ENCODE assay signal across 8 cellular contexts in the genomic region with DNA sequence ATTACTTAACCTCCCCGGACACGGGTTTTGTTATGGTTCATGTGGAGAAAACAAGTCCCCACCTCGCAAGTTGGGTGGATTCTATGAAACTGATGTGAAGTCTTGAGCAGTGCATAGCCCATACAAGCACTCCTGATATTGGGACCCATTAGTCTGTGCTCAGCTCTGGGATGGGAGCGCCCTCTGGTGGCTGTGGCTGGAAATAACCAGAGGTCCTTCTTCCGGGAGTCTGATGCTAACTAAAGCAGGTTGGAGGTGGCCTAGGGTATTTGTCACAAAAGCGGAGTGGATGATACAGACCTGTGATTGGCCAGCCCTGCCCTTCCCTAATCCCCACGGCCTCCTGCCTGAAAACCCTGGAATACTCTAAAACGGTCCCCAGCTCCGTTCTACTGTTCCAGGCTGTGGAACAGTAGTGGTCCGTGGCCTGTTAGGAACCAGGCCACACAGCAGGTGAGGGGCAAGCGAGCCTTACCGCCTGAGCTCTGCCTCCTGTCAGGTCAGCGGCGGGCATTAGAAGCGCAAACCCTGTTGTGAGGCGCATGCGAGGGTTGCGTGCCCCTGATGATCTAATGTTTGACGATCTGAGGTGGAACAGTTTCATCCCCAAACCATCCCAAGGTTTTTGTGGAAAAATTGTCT. TPM values are rescaled to one million over a fixed set of nuclear protein-coding genes. Genes with fewer than 3 reads are reported as not detected.
DNase-seq lines count a peak whose midpoint lies in the region; ATAC-seq and TF ChIP-seq lines count a peak whose summit lies in the region.

No MANE protein-coding gene starts in this region.

- CTCF ChIA-PET in GM10248 (lab: Yijun Ruan, JAX): interaction anchor here (0.9 to 35.8 kb wide), 22 partner anchors 10 to 311 kb away, joined by 3 to 1524 read pairs (median 7); a partner anchor contains a TSS
- CTCF ChIA-PET in HCT116 (lab: Charles Lee): interaction anchor here (0.7 to 5.4 kb wide), 9 partner anchors 12 to 64 kb away, joined by 3 to 70 read pairs (median 4); no protein-coding TSS in a partner anchor

- H3K27ac ChIP-seq in HCT116 (ENCODE audit: low read depth, low read length): no peak overlapping the region
- H3K27ac ChIP-seq in SU-DHL-6 (ENCODE audit: low read depth, low read length): 0 out of 2 replicates have a peak overlapping the region, but pooled peaks have one; percentile 13
- H3K27ac ChIP-seq in heart left ventricle: peak overlapping the region in 2 of 12 donors; percentile 12 to 43
- H3K27ac ChIP-seq in psoas muscle: no peak overlapping the region

- peaks cover 5 to 9% of the 10 kb centered on the region in 2 experiments; a peak in 3 of 4 replicates for H3K36me3 ChIP-seq in HCT116 (ENCODE audit: control insufficient read depth in 1 of 2, insufficient read depth in 2 of 2, low read length in 2 of 2)
- H3K36me3 ChIP-seq in SU-DHL-6 (ENCODE audit: low read length): no peaks in the 10 kb centered on the region
- peaks cover 0 to 40% (median 26%) of the 10 kb centered on the region in 9 donors for H3K36me3 ChIP-seq in heart left ventricle
- H3K36me3 ChIP-seq in psoas muscle (ENCODE audit: insufficient read depth in 1 of 2, low read depth in 1 of 2): peaks cover 0 to 41% of the 10 kb centered on the region in 2 donors

- H3K4me1 ChIP-seq in HCT116 (ENCODE audit: control insufficient read depth in 1 of 2, insufficient read depth in 2 of 2, low read length in 2 of 2) (peaks cover 17 to 39% of the 10 kb centered on the region in 2 experiments), heart left ventricle (peaks cover under 1 to 61% (median 50%) of the 10 kb centered on the region in 12 donors), psoas muscle (peaks cover 46% of the 10 kb centered on the region)

- intact Hi-C loops in HCT116 (cut with micrococcal nuclease): loop anchor here (1.0 to 10.0 kb wide), 4 partner anchors 35 to 745 kb away; no protein-coding TSS in a partner anchor
- intact Hi-C loops in heart left ventricle (cut with DNase I): loop anchor here in 7 of 10 donors (1.0 to 10.0 kb wide), 7 partner anchors 38 to 65 kb away; a partner anchor contains a TSS
- intact Hi-C loops in psoas muscle (cut with DNase I): loop anchor here in 1 of 2 donors (1.0 to 5.0 kb wide), 2 partner anchors 64 to 127 kb away; no protein-coding TSS in a partner anchor

- ATAC-seq in HCT116 (peak; percentile 89), heart left ventricle (peak; percentile 53 to 80 (median 66)), psoas muscle (peak; percentile 74 to 85 (median 80)), HG02970 (IDR thresholded peaks at IDR 0.05; ENCODE audit: low FRiP score, unreplicated experiment) (no peak)
- peak; percentile 81 for ATAC-seq in activated naive CD8-positive, alpha-beta T cell treated with anti-CD3 and anti-CD28 coated beads, Interleukin-2, amount 10 ng/mL, durations not matched to agents 7 days and 5 days (ENCODE audit: low read depth)

- peaks cover 30% of the 10 kb centered on the region for H3K4me1 Mint-ChIP-seq in activated naive CD8-positive, alpha-beta T cell treated with anti-CD3 and anti-CD28 coated beads, Interleukin-2, amount 10 ng/mL, durations not matched to agents 7 days and 5 days

- 0 out of 2 replicates have a peak, but pooled peaks cover 11% of the 10 kb centered on the region for H3F3A ChIP-seq in SU-DHL-6 (ENCODE audit: insufficient read depth)

- peaks cover under 1% of the 10 kb centered on the region for H3K36me3 Mint-ChIP-seq in activated naive CD8-positive, alpha-beta T cell treated with anti-CD3 and anti-CD28 coated beads, Interleukin-2, amount 10 ng/mL, durations not matched to agents 7 days and 5 days

- TF ChIP-seq POLR2A in HCT116 (IDR thresholded peaks at IDR 0.05; ENCODE audit: borderline replicate concordance, extremely low read depth, insufficient read depth, insufficient read length): no peak
- no peak for TF ChIP-seq POLR2A in heart left ventricle (IDR thresholded peaks at IDR 0.05)

- H3K4me2 ChIP-seq in HCT116 (ENCODE audit: low read length) (no peak overlapping the region), SU-DHL-6 (ENCODE audit: low read depth, low read length, poor library complexity, severe bottlenecking) (peak overlapping the region; percentile 28)

- DNase-seq in GM10248 (ENCODE audit: extremely low spot score) (peak; percentile 90), HCT116 (ENCODE audit: low read depth, low spot score) (peak; percentile 61), NAMALWA (ENCODE audit: low spot score) (peak; percentile 95), heart left ventricle (peak; percentile 84 to 94 (median 86)), psoas muscle (peak; percentile 88 to 94)
- peak; percentile 96 for DNase-seq in activated naive CD8-positive, alpha-beta T cell treated with anti-CD3 and anti-CD28 coated beads, Interleukin-2, amount 10 ng/mL, durations not matched to agents 7 days and 5 days

- TF ChIP-seq CTCF in GM10248 (IDR thresholded peaks at IDR 0.05; ENCODE audit: control extremely low read depth, extremely low read depth, low read depth, missing control alignments): peak; percentile 96
- peak; percentile 91 to 97 (median 94) for TF ChIP-seq CTCF in HCT116 (IDR thresholded peaks at IDR 0.05 in 2 of 3, conservative IDR thresholded peaks at IDR 0.05 in 1 of 3; ENCODE audit: borderline replicate concordance in 1 of 3, insufficient read depth in 1 of 3, low read depth in 2 of 3, low read length in 2 of 3)
- TF ChIP-seq CTCF in SU-DHL-6 (IDR thresholded peaks at IDR 0.05; ENCODE audit: insufficient read depth, low read length, poor library complexity, severe bottlenecking): peak; percentile 92
- peak; percentile 89 to 98 (median 92) for TF ChIP-seq CTCF in heart left ventricle (IDR thresholded peaks at IDR 0.05)
- TF ChIP-seq CTCF in psoas muscle (IDR thresholded peaks at IDR 0.05): peak; percentile 97

- no peaks in the 10 kb centered on the region for H3K9me3 ChIP-seq in HCT116 (ENCODE audit: control insufficient read depth in 1 of 2, insufficient read depth in 1 of 2, low read depth in 1 of 2, low read length in 2 of 2)
- no peaks in the 10 kb centered on the region for H3K9me3 ChIP-seq in SU-DHL-6 (ENCODE audit: insufficient read depth, low read length)
- H3K9me3 ChIP-seq in heart left ventricle: no peaks in the 10 kb centered on the region
- H3K9me3 ChIP-seq in psoas muscle: no peaks in the 10 kb centered on the region

- H3K27me3 ChIP-seq in HCT116 (ENCODE audit: insufficient read depth, low read length) (no peaks in the 10 kb centered on the region), SU-DHL-6 (ENCODE audit: low read length) (no peaks in the 10 kb centered on the region), heart left ventricle (no peaks in the 10 kb centered on the region), psoas muscle (ENCODE audit: insufficient read depth in 3 of 3, low read length in 2 of 3) (no peaks in the 10 kb centered on the region)

- H3K9me3 Mint-ChIP-seq in activated naive CD8-positive, alpha-beta T cell treated with anti-CD3 and anti-CD28 coated beads, Interleukin-2, amount 10 ng/mL, durations not matched to agents 7 days and 5 days: no peaks in the 10 kb centered on the region

- RAD21 ChIA-PET in HCT116 (lab: Charles Lee; ENCODE audit: low non-redundant PET in 1 of 2, low total read pairs in 2 of 2, uncharacterized antibody in 2 of 2, unreplicated experiment in 2 of 2): interaction anchor here (1.0 to 1.3 kb wide), 3 partner anchors 33 to 59 kb away, joined by 3 to 4 read pairs (median 3); no protein-coding TSS in a partner anchor

- 35 to 39% (median 38%) methylated on average over 9 to 19 of the region's 19 CpGs for WGBS in heart left ventricle, 4 donors
- WGBS in psoas muscle, 3 donors: 34 to 38% (median 35%) methylated on average over 19 of the region's 19 CpGs

- no peaks in the 10 kb centered on the region for H3K27me3 Mint-ChIP-seq in activated naive CD8-positive, alpha-beta T cell treated with anti-CD3 and anti-CD28 coated beads, Interleukin-2, amount 10 ng/mL, durations not matched to agents 7 days and 5 days

- POLR2A ChIA-PET in GM10248 (lab: Yijun Ruan, JAX): no interaction called here
- POLR2A ChIA-PET in HCT116 (lab: Charles Lee): no interaction called here
- POLR2A ChIA-PET in activated naive CD8-positive, alpha-beta T cell treated with anti-CD3 and anti-CD28 coated beads, Interleukin-2, amount 10 ng/mL, durations not matched to agents 7 days and 5 days (lab: Charles Lee): interaction anchor here (1.0 to 2.6 kb wide), 8 partner anchors 13 to 64 kb away, joined by 3 to 13 read pairs (median 6); no protein-coding TSS in a partner anchor

- no TSS peak for BruUV-seq in HCT116 (replicated peaks; lab: Mats Ljungman, UMichigan)

- peak; percentile 94 for TF ChIP-seq RAD21 in HCT116 (IDR thresholded peaks at IDR 0.05; ENCODE audit: low read depth)

- H3K9ac ChIP-seq in HCT116 (ENCODE audit: low read length) (no peak overlapping the region), SU-DHL-6 (ENCODE audit: low read length) (no peak overlapping the region; the same call in 1 of the 2 replicates)

- H3K9me2 ChIP-seq in HCT116 (ENCODE audit: insufficient read depth) (no peaks in the 10 kb centered on the region), SU-DHL-6 (replicated peaks; ENCODE audit: insufficient read depth, low read length) (no peaks in the 10 kb centered on the region)

- H3K4me3 Mint-ChIP-seq in activated naive CD8-positive, alpha-beta T cell treated with anti-CD3 and anti-CD28 coated beads, Interleukin-2, amount 10 ng/mL, durations not matched to agents 7 days and 5 days: no peak overlapping the region

- no peak overlapping the region for H3K4me3 ChIP-seq in HCT116 (replicated peaks in 1 of 2; ENCODE audit: low read depth in 1 of 2, low read length in 2 of 2)
- H3K4me3 ChIP-seq in SU-DHL-6 (ENCODE audit: insufficient read depth, low read length, poor library complexity, severe bottlenecking): no peak overlapping the region
- H3K4me3 ChIP-seq in heart left ventricle: no peak overlapping the region
- H3K4me3 ChIP-seq in psoas muscle: no peak overlapping the region

- H4K20me1 ChIP-seq in HCT116 (ENCODE audit: insufficient read depth) (no peaks in the 10 kb centered on the region), SU-DHL-6 (ENCODE audit: low read depth, low read length) (no peaks in the 10 kb centered on the region)

- H3K79me2 ChIP-seq in HCT116 (ENCODE audit: insufficient read depth, low read length): peaks cover 16% of the 10 kb centered on the region
- no peaks in the 10 kb centered on the region for H3K79me2 ChIP-seq in SU-DHL-6 (ENCODE audit: insufficient read depth, low read length)

- H3K27ac Mint-ChIP-seq in activated naive CD8-positive, alpha-beta T cell treated with anti-CD3 and anti-CD28 coated beads, Interleukin-2, amount 10 ng/mL, durations not matched to agents 7 days and 5 days: peak overlapping the region; percentile 59

- H2AFZ ChIP-seq in HCT116 (ENCODE audit: low read depth, low read length, poor library complexity, severe bottlenecking): no peak overlapping the region
- H2AFZ ChIP-seq in SU-DHL-6 (ENCODE audit: low read depth, low read length, severe bottlenecking): peak overlapping the region; percentile 79

RNA-seq across cellular contexts. Expression of a gene that starts 6.4 kb away (rescaled TPM):
- total RNA-seq in HCT116 (2021; ENCODE audit: unreplicated experiment): 20.0 TPM
- polyA plus RNA-seq in HCT116 (2012): 12.2 and 15.7 TPM in 2 replicates
- total RNA-seq in activated naive CD8-positive, alpha-beta T cell treated with anti-CD3 and anti-CD28 coated beads, Interleukin-2, amount 10 ng/mL, durations not matched to agents 7 days and 5 days: 10 to 100 TPM; 13.4 to 13.9 TPM
- total RNA-seq in heart left ventricle: 10 to 100 TPM; 17.6 to 68.2 (median 23.9) TPM
- 10 to 100 TPM; 13.0 to 16.5 TPM for polyA plus RNA-seq in heart left ventricle
- total RNA-seq in psoas muscle: 10 to 100 TPM; 21.8 to 28.7 (median 27.3) TPM
- 10 to 100 TPM; 12.7 to 23.5 (median 19.6) TPM for polyA plus RNA-seq in psoas muscle

RNA-seq across cellular contexts. Expression of a gene that starts 20.7 kb away (rescaled TPM):
- total RNA-seq in HCT116 (2021; ENCODE audit: unreplicated experiment) (1.8 TPM), heart left ventricle (10 to 100 TPM; 14.5 to 47.8 (median 23.9) TPM), psoas muscle (10 to 100 TPM in 2 of 4 donors, 1 to 10 TPM in 2; 5.1 to 28.8 (median 11.7) TPM)
- 1.1 and 1.9 TPM in 2 replicates for polyA plus RNA-seq in HCT116 (2012)
- total RNA-seq in activated naive CD8-positive, alpha-beta T cell treated with anti-CD3 and anti-CD28 coated beads, Interleukin-2, amount 10 ng/mL, durations not matched to agents 7 days and 5 days: 1 to 10 TPM in 1 of 2 experiments, under 1 TPM in 1; 0.94 to 1.1 TPM
- polyA plus RNA-seq in heart left ventricle (10 to 100 TPM; 18.6 to 62.1 TPM), psoas muscle (10 to 100 TPM; 11.7 to 29.9 (median 15.0) TPM)

RNA-seq across cellular contexts. Expression of a gene that starts 40.3 kb away (rescaled TPM):
- total RNA-seq in HCT116 (2021; ENCODE audit: unreplicated experiment) (38.1 TPM), heart left ventricle (10 to 100 TPM; 27.4 to 63.0 (median 38.6) TPM), psoas muscle (10 to 100 TPM; 21.4 to 27.8 (median 23.5) TPM)
- 23.3 and 24.6 TPM in 2 replicates for polyA plus RNA-seq in HCT116 (2012)
- 100 to 1,000 TPM; 200 to 215 TPM for total RNA-seq in activated naive CD8-positive, alpha-beta T cell treated with anti-CD3 and anti-CD28 coated beads, Interleukin-2, amount 10 ng/mL, durations not matched to agents 7 days and 5 days
- polyA plus RNA-seq in heart left ventricle (10 to 100 TPM; 42.2 to 43.9 TPM), psoas muscle (10 to 100 TPM; 11.0 to 25.2 (median 13.6) TPM)

RNA-seq across cellular contexts. Expression of a gene that starts 54.1 kb away (rescaled TPM):
- total RNA-seq in HCT116 (2021; ENCODE audit: unreplicated experiment) (not detected), heart left ventricle (1 to 10 TPM in 1 of 9 donors, under 1 TPM in 4, not detected in 4; 0.12 to 2.5 (median 0.27) TPM), psoas muscle (under 1 TPM in 2 of 4 donors, not detected in 2; 0.13 to 0.15 TPM)
- 0.08 TPM in 1 of 2 replicates, not detected in the other for polyA plus RNA-seq in HCT116 (2012)
- total RNA-seq in activated naive CD8-positive, alpha-beta T cell treated with anti-CD3 and anti-CD28 coated beads, Interleukin-2, amount 10 ng/mL, durations not matched to agents 7 days and 5 days: under 1 TPM in 1 of 2 experiments, not detected in 1; 0.30 TPM
- polyA plus RNA-seq in heart left ventricle (under 1 TPM; 0.08 to 0.42 TPM), psoas muscle (under 1 TPM in 2 of 3 donors, not detected in 1; 0.25 to 0.82 TPM)
